In the genomic region with DNA sequence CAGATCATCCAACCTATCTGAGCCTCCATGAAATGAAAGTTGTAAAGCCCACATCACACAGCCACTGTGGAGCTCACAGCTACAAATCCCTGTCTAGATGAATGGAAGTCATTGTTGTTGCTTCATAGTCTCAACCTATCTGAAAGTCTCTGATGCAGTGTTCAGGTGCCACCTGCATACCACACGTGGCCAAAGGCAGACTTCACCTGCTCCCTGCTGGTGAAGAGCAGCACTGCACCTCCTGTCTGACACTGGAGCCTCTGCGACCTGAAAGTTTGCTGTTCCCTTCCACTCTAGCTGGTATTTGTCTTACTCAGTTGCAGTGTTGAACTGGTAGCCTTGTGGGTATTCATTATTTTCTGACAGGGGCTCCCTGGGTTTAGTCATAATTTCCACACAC, we compare ENCODE assay signal across 8 cellular contexts. TPM values are rescaled to one million over a fixed set of nuclear protein-coding genes. Genes with fewer than 3 reads are reported as not detected.
DNase-seq lines count a peak whose midpoint lies in the region; ATAC-seq and TF ChIP-seq lines count a peak whose summit lies in the region.

No MANE protein-coding gene starts in this region.

- DNase-seq in heart left ventricle (no peak), left ventricle myocardium superior (no peak), erythroblast (lab: John Stamatoyannopoulos, UW) (peak; percentile 17 to 31), NCI-H1694 (lab: John Stamatoyannopoulos, UW) (no peak), SJCRH30 (no peak)
- peak; percentile 28 to 36 for DNase-seq in stimulated activated CD4-positive, alpha-beta T cell treated with anti-CD3 and anti-CD28 coated beads, Interleukin-2, amount 100 ng/mL, for 48 hours

- no peaks in the 10 kb centered on the region for H3K9me3 ChIP-seq in heart left ventricle
- no peaks in the 10 kb centered on the region for H3K9me3 ChIP-seq in SJCRH30 (replicated peaks)

- H3K27ac ChIP-seq in heart left ventricle (no peak overlapping the region), VCaP (no peak overlapping the region), SJCRH30 (no peak overlapping the region)

- no peaks in the 10 kb centered on the region for H3K36me3 ChIP-seq in heart left ventricle
- H3K36me3 ChIP-seq in SJCRH30 = no peaks in the 10 kb centered on the region

- no peaks in the 10 kb centered on the region for H3K4me1 ChIP-seq in heart left ventricle
- H3K4me1 ChIP-seq in SJCRH30 = no peaks in the 10 kb centered on the region

- TF ChIP-seq CTCF in heart left ventricle (IDR thresholded peaks at IDR 0.05) (peak in 7 of 12 donors; percentile 14 to 44 (median 20)), VCaP (conservative IDR thresholded peaks at IDR 0.05) (peak; percentile 71)

- H3K27me3 ChIP-seq in heart left ventricle = peaks cover 0 to 15% (median 0%) of the 10 kb centered on the region in 9 donors
- no peaks in the 10 kb centered on the region for H3K27me3 ChIP-seq in SJCRH30

- H3K4me3 ChIP-seq in heart left ventricle (no peak overlapping the region), SJCRH30 (no peak overlapping the region)

- ATAC-seq in heart left ventricle (no peak), left ventricle myocardium superior (no peak), HG03135 (IDR thresholded peaks at IDR 0.05; ENCODE audit: unreplicated experiment) (peak; percentile 80)

- TF ChIP-seq POLR2A in heart left ventricle (IDR thresholded peaks at IDR 0.05) = no peak
- no peak for TF ChIP-seq POLR2A in erythroblast (IDR thresholded peaks at IDR 0.05; ENCODE audit: low read length)

- intact Hi-C loops in heart left ventricle (cut with DNase I) = no loop called here
- intact Hi-C loops in left ventricle myocardium superior (cut with micrococcal nuclease) = no loop called here

- 10 to 22% (median 16%) methylated on average over 2 of the region's 2 CpGs for WGBS in heart left ventricle, 4 donors

RNA-seq across cellular contexts. Expression of gene LORICRIN, which starts 18.4 kb away (rescaled TPM):
- total RNA-seq in heart left ventricle = not detected
- not detected for polyA plus RNA-seq in heart left ventricle
- not detected for total RNA-seq in left ventricle myocardium superior
- total RNA-seq in SJCRH30 (2014; rRNA removed; shearing (Covaris generic)) = not detected in 2 replicates

RNA-seq across cellular contexts. Expression of gene PGLYRP3, which starts 34.9 kb away (rescaled TPM):
- total RNA-seq in heart left ventricle = not detected
- not detected for polyA plus RNA-seq in heart left ventricle
- total RNA-seq in left ventricle myocardium superior = not detected
- total RNA-seq in SJCRH30 (2014; rRNA removed; shearing (Covaris generic)) = not detected in 2 replicates

Comparison
In these comparisons a context has a peak if more than half of its experiments do, and no peak if none do; other contexts are left out.
1. DNase-seq: peak in erythroblast (2 of 2) and stimulated activated CD4-positive, alpha-beta T cell treated with anti-CD3 and anti-CD28 coated beads, Interleukin-2, amount 100 ng/mL, for 48 hours (2 of 2); none in heart left ventricle (0 of 5), left ventricle myocardium superior (single experiment), NCI-H1694 (single experiment) and SJCRH30 (0 of 2).